Comparison of ENCODE assay signal across 11 cellular contexts in the genomic region with DNA sequence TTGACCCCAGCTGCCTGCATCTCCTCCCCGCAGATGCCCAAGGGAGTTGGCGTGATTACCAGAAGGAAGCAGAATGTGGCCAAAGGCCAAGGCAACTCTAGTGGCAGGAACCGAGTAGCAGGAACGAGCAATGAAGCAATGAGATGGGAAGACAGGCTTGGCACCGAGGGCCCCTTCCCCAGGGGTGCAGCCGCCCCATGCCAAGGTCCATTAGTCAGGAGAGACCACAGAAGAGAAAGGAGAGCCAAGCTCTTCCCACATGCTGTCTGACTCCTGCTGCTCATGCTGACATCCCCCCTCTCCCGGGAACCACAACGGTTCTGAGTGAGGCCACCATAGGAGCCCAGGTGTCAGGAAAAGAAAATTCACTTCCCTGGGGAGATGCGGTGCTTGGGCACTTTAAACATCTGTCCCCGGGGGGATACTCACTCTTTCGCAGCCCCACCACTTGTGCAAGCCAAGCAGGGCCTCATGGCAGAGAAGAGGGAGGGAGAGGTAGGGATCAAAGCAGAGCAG.
A peak's percentile ranks its signal among the peaks of the same experiment; 100 is the strongest.
DNase-seq lines count a peak whose midpoint lies in the region; ATAC-seq and TF ChIP-seq lines count a peak whose summit lies in the region.
"Had no signal": no experiment of that assay in that cellular context is flagged by ENCODE, and none has a peak within 500 bp of the region (broad histone marks: within the 10 kb centered on the region; RNA-seq: fewer than 3 reads in every experiment).

No MANE protein-coding gene starts in this region.

- H3K4me3 ChIP-seq in cardiac fibroblast (replicated peaks in 1 of 2; ENCODE audit: low read depth in 2 of 2, low read length in 2 of 2) = no peak overlapping the region

- no peak for ATAC-seq in HG03520 (IDR thresholded peaks at IDR 0.05; ENCODE audit: unreplicated experiment)
- ATAC-seq in HG02885 (IDR thresholded peaks at IDR 0.05; ENCODE audit: poor library complexity, unreplicated experiment) = no peak

- peak; percentile 69 for DNase-seq in Ammon's horn (ENCODE audit: low spot score)
- DNase-seq in NCI-H2107 treated with DMSO at 0.1 percent for 48 hours (lab: John Stamatoyannopoulos, UW; ENCODE audit: unreplicated experiment) = peak; percentile 73
- DNase-seq in cardiac fibroblast (ENCODE audit: low read depth in 2 of 2) = peak; percentile 67
- DNase-seq in mucosa of gallbladder (ENCODE audit: low spot score) = peak; percentile 63
- no peak for DNase-seq in NCI-H510A treated with DMSO at 0.1 percent for 48 hours (lab: John Stamatoyannopoulos, UW)
- DNase-seq in T-helper 2 cell = no peak
- DNase-seq: activated CD8-positive, alpha-beta memory T cell treated with anti-CD3 and anti-CD28 coated beads, Interleukin-2, amount 50 U/mL, for 4 hours; Caco-2; stimulated activated CD4-positive, alpha-beta T cell treated with anti-CD3 and anti-CD28 coated beads, Interleukin-15, amount 100 ng/mL, for 24 hours had no signal

- no peak for TF ChIP-seq CTCF in cardiac fibroblast (IDR thresholded peaks at IDR 0.05; ENCODE audit: low read depth, low read length)

Comparison
In these comparisons a context has a peak if more than half of its experiments do, and no peak if none do; other contexts are left out.
1. DNase-seq: peak in Ammon's horn (single experiment), NCI-H2107 treated with DMSO at 0.1 percent for 48 hours (single experiment), cardiac fibroblast (2 of 2) and mucosa of gallbladder (single experiment); none in NCI-H510A treated with DMSO at 0.1 percent for 48 hours (single experiment) and T-helper 2 cell (0 of 5).